ENCODE assay signal across 18 cellular contexts in genomic region chr18:12460874-12461273, GRCh38. TPM values are rescaled to one million over a fixed set of nuclear protein-coding genes. Genes with fewer than 3 reads are reported as not detected.
DNase-seq lines count a peak whose midpoint lies in the region; ATAC-seq, FAIRE-seq and TF ChIP-seq lines count a peak whose summit lies in the region.
"Had no signal": no experiment of that assay in that cellular context is flagged by ENCODE, and none has a peak within 500 bp of the region (broad histone marks: within the 10 kb centered on the region; RNA-seq: fewer than 3 reads in every experiment).

No MANE protein-coding gene starts in this region.

- TF ChIP-seq CTCF in brain (conservative IDR thresholded peaks at IDR 0.05) (no peak), tibial artery (IDR thresholded peaks at IDR 0.05) (no peak), sigmoid colon (IDR thresholded peaks at IDR 0.05) (no peak)

- H3K4me3 Mint-ChIP-seq in brain, result no peak overlapping the region
- H3K4me3 Mint-ChIP-seq: activated naive CD8-positive, alpha-beta T cell; stimulated activated naive CD8-positive, alpha-beta T cell treated with anti-CD3 and anti-CD28 coated beads, Interleukin-15, Interleukin-2, amounts not matched to agents 100 ng/mL and 50 ng/mL, for 24 hours had no signal

- intact Hi-C loops in left ventricle myocardium superior (cut with micrococcal nuclease), result no loop called here
- intact Hi-C loops in tibial artery (cut with DNase I; ENCODE audit: low total_unique reads), result no loop called here
- intact Hi-C loops in sigmoid colon (cut with DNase I), result no loop called here

- peaks cover 26% of the 10 kb centered on the region for H3K4me1 Mint-ChIP-seq in brain

- peak overlapping the region in 1 of 2 donors; percentile 20 for H3K27ac ChIP-seq in small intestine (ENCODE audit: low read depth in 1 of 2, low read length in 1 of 2)
- no peak overlapping the region for H3K27ac ChIP-seq in tibial artery
- no peak overlapping the region for H3K27ac ChIP-seq in sigmoid colon
- H3K27ac ChIP-seq: C4-2B, colonic mucosa, foreskin keratinocyte, HL-60 had no signal

- peak overlapping the region; percentile 46 to 81 (median 63) for H3K27ac Mint-ChIP-seq in brain
- H3K27ac Mint-ChIP-seq in activated naive CD4-positive, alpha-beta T cell treated with anti-CD3 and anti-CD28 coated beads, Interleukin-2, amount 50 U/mL, for 72 hours, result no peak overlapping the region
- H3K27ac Mint-ChIP-seq: activated naive CD8-positive, alpha-beta T cell; stimulated activated naive CD8-positive, alpha-beta T cell treated with anti-CD3 and anti-CD28 coated beads, Interleukin-15, Interleukin-2, amounts not matched to agents 100 ng/mL and 50 ng/mL, for 24 hours had no signal

- TF ChIP-seq EP300 in sigmoid colon (IDR thresholded peaks at IDR 0.05), result no peak

- peak; percentile 57 to 65 for DNase-seq in Kasumi-1 (lab: John Stamatoyannopoulos, UW)
- DNase-seq in left ventricle myocardium superior, result no peak
- DNase-seq in small intestine, result peak; percentile 70
- DNase-seq in activated naive CD4-positive, alpha-beta T cell treated with anti-CD3 and anti-CD28 coated beads, Interleukin-2, amount 50 U/mL, for 72 hours (ENCODE audit: low spot score in 2 of 2), result no peak
- DNase-seq in HAP-1 (ENCODE audit: low spot score in 2 of 2), result no peak
- no peak for DNase-seq in tibial artery
- DNase-seq in sigmoid colon, result no peak
- DNase-seq: activated CD4-positive, CD25-positive, alpha-beta regulatory T cell; colonic mucosa; foreskin keratinocyte; HCEC 1CT; NCI-H1092 treated with DMSO at 0.1 percent for 48 hours had no signal

- H3K27me3 ChIP-seq in small intestine (ENCODE audit: control insufficient read depth in 2 of 2, insufficient read depth in 2 of 2, low read length in 2 of 2) (no peaks in the 10 kb centered on the region), HAP-1 (ENCODE audit: low read depth) (no peaks in the 10 kb centered on the region), tibial artery (no peaks in the 10 kb centered on the region), sigmoid colon (no peaks in the 10 kb centered on the region)
- H3K27me3 ChIP-seq: colonic mucosa, foreskin keratinocyte had no signal

- TF ChIP-seq POLR2A in sigmoid colon (IDR thresholded peaks at IDR 0.05), result no peak

- no peaks in the 10 kb centered on the region for H3K9me3 Mint-ChIP-seq in brain
- H3K9me3 Mint-ChIP-seq in activated naive CD4-positive, alpha-beta T cell treated with anti-CD3 and anti-CD28 coated beads, Interleukin-2, amount 50 U/mL, for 72 hours, result no peaks in the 10 kb centered on the region
- H3K9me3 Mint-ChIP-seq: stimulated activated naive CD8-positive, alpha-beta T cell treated with anti-CD3 and anti-CD28 coated beads, Interleukin-15, Interleukin-2, amounts not matched to agents 100 ng/mL and 50 ng/mL, for 24 hours had no signal

- peak; percentile 81 for ATAC-seq in left ventricle myocardium superior
- ATAC-seq in activated naive CD4-positive, alpha-beta T cell treated with anti-CD3 and anti-CD28 coated beads, Interleukin-2, amount 50 U/mL, for 72 hours, result no peak
- ATAC-seq: foreskin keratinocyte had no signal

- in situ Hi-C loops in HAP-1 (cut with MboI; ENCODE audit: low sequenced_read_pairs), result no loop called here

- WGBS in small intestine, 3 donors, result 13 to 38% (median 37%) methylated on average over 5 of the region's 5 CpGs
- 31 to 52% methylated on average over 5 of the region's 5 CpGs for WGBS in sigmoid colon, 2 donors

- no peak for FAIRE-seq in small intestine (lab: Jason Lieb, UNC)
- FAIRE-seq: islet of Langerhans had no signal

- H3K4me3 ChIP-seq in small intestine (ENCODE audit: low read depth in 1 of 2, low read length in 2 of 2), result no peak overlapping the region
- H3K4me3 ChIP-seq in HAP-1, result no peak overlapping the region
- H3K4me3 ChIP-seq in tibial artery, result no peak overlapping the region
- H3K4me3 ChIP-seq in sigmoid colon, result no peak overlapping the region
- H3K4me3 ChIP-seq: colonic mucosa had no signal

- H3K36me3 Mint-ChIP-seq in brain, result peaks cover 77% of the 10 kb centered on the region
- no peaks in the 10 kb centered on the region for H3K36me3 Mint-ChIP-seq in activated naive CD4-positive, alpha-beta T cell treated with anti-CD3 and anti-CD28 coated beads, Interleukin-2, amount 50 U/mL, for 72 hours
- H3K36me3 Mint-ChIP-seq: activated naive CD8-positive, alpha-beta T cell had no signal

- H3K9me3 ChIP-seq in small intestine (ENCODE audit: control insufficient read depth, low read depth) (no peaks in the 10 kb centered on the region), HAP-1 (no peaks in the 10 kb centered on the region), tibial artery (no peaks in the 10 kb centered on the region), sigmoid colon (no peaks in the 10 kb centered on the region)
- H3K9me3 ChIP-seq: colonic mucosa had no signal

- peaks cover 4% of the 10 kb centered on the region for H3K27me3 Mint-ChIP-seq in brain
- H3K27me3 Mint-ChIP-seq: activated naive CD8-positive, alpha-beta T cell; stimulated activated naive CD8-positive, alpha-beta T cell treated with anti-CD3 and anti-CD28 coated beads, Interleukin-15, Interleukin-2, amounts not matched to agents 100 ng/mL and 50 ng/mL, for 24 hours had no signal

- H3K36me3 ChIP-seq in small intestine (ENCODE audit: control insufficient read depth in 2 of 2, insufficient read depth in 2 of 2, low read length in 2 of 2) (no peaks in the 10 kb centered on the region), HAP-1 (replicated peaks) (peaks cover 8% of the 10 kb centered on the region), tibial artery (peaks cover 41 to 66% (median 44%) of the 10 kb centered on the region in 3 donors), sigmoid colon (peaks cover 0 to 58% (median 7%) of the 10 kb centered on the region in 4 donors)
- H3K36me3 ChIP-seq: colonic mucosa had no signal

- no peaks in the 10 kb centered on the region for H3K4me1 ChIP-seq in small intestine (ENCODE audit: control insufficient read depth in 2 of 2, insufficient read depth in 1 of 2, low read depth in 1 of 2, low read length in 1 of 2)
- peaks cover 7% of the 10 kb centered on the region for H3K4me1 ChIP-seq in HAP-1
- no peaks in the 10 kb centered on the region for H3K4me1 ChIP-seq in tibial artery
- H3K4me1 ChIP-seq in sigmoid colon, result no peaks in the 10 kb centered on the region
- H3K4me1 ChIP-seq: colonic mucosa, foreskin keratinocyte had no signal

RNA-seq across cellular contexts. Expression of gene PRELID3A, which starts 53.1 kb away (rescaled TPM):
- polyA plus RNA-seq in brain (ENCODE audit: insufficient read depth, low read depth, low replicate concordance) (5.4 TPM), small intestine (1 to 10 TPM; 1.1 to 2.2 (median 1.6) TPM), sigmoid colon (1 to 10 TPM in 1 of 3 donors, under 1 TPM in 2; 0.60 to 2.2 (median 0.69) TPM)
- total RNA-seq in left ventricle myocardium superior (1.9 TPM), sigmoid colon (1 to 10 TPM; 2.1 to 7.5 (median 3.0) TPM)
- 1 to 10 TPM; 1.2 to 5.0 TPM for total RNA-seq in activated naive CD4-positive, alpha-beta T cell treated with anti-CD3 and anti-CD28 coated beads, Interleukin-2, amount 50 U/mL, for 72 hours

Comparison
In these comparisons a context has a peak if more than half of its experiments do, and no peak if none do; other contexts are left out.
1. DNase-seq: peak in Kasumi-1 (2 of 2) and small intestine (single experiment); none in left ventricle myocardium superior (single experiment), activated naive CD4-positive, alpha-beta T cell treated with anti-CD3 and anti-CD28 coated beads, Interleukin-2, amount 50 U/mL, for 72 hours (0 of 2), HAP-1 (0 of 2), tibial artery (0 of 2) and sigmoid colon (single experiment).
2. H3K27ac Mint-ChIP-seq: peak in brain (5 of 5); none in activated naive CD4-positive, alpha-beta T cell treated with anti-CD3 and anti-CD28 coated beads, Interleukin-2, amount 50 U/mL, for 72 hours (0 of 2).